In genomic region chr7:37225255-37226012, GRCh38 we compare ENCODE assay signal across 19 cellular contexts.
"Had no signal": no experiment of that assay in that cellular context is flagged by ENCODE, and none has a peak within 500 bp of the region (broad histone marks: within the 10 kb centered on the region; RNA-seq: fewer than 3 reads in every experiment).

No MANE protein-coding gene starts in this region.

- ATAC-seq: left colon; stimulated activated naive B cell treated with anti-CD40 and anti-IgM and Interleukin-4, amounts not matched to agents 10 μg/mL and 1 μg/mL and 100 μg/mL, for 72 hours; upper lobe of right lung had no signal

- H3K36me3 ChIP-seq: sigmoid colon had no signal

- H3K27me3 Mint-ChIP-seq: activated CD4-positive, alpha-beta memory T cell treated with anti-CD3 and anti-CD28 coated beads for 36 hours; central memory CD8-positive, alpha-beta T cell; stimulated activated naive B cell treated with anti-CD40 and anti-IgM and Interleukin-4, amounts not matched to agents 10 μg/mL and 1 μg/mL and 100 μg/mL, for 72 hours had no signal

- DNase-seq: activated CD4-positive, alpha-beta memory T cell treated with anti-CD3 and anti-CD28 coated beads for 36 hours; activated CD4-positive, CD25-positive, alpha-beta regulatory T cell treated with anti-CD3 and anti-CD28 coated beads, Interleukin-2, amount 50 U/mL, for 72 hours; activated naive CD4-positive, alpha-beta T cell; activated T-cell treated with anti-CD3 and anti-CD28 coated beads for 4 hours; aorta; effector CD4-positive, alpha-beta T cell; esophagus squamous epithelium; islet precursor cell; left colon; nephron progenitor cell; occipital lobe; posterior cingulate gyrus; sigmoid colon; stimulated activated CD4-positive, alpha-beta T cell treated with anti-CD3 and anti-CD28 coated beads, Interleukin-4, amount 100 ng/mL, for 4 hours; stimulated activated naive B cell treated with anti-CD40 and anti-IgM and Interleukin-4, amounts not matched to agents 10 μg/mL and 1 μg/mL and 100 μg/mL, for 72 hours; upper lobe of right lung had no signal

- H3K27ac Mint-ChIP-seq: activated CD4-positive, alpha-beta memory T cell treated with anti-CD3 and anti-CD28 coated beads for 36 hours; activated T-helper 1 cell treated with anti-CD3 and anti-CD28 coated beads, Interleukin-12 subunit alpha, Interleukin-12 subunit beta, Interleukin-2, Interleukin-4 antibody, amounts not matched to agents 30 ng/mL and 10 ng/mL and 1 ng/mL, durations not matched to agents 14 hours and 24 hours and 36 hours; nephron progenitor cell; stimulated activated naive B cell treated with anti-CD40 and anti-IgM and Interleukin-4, amounts not matched to agents 10 μg/mL and 1 μg/mL and 100 μg/mL, for 72 hours had no signal

- H3K4me3 ChIP-seq: coronary artery, esophagus squamous epithelium, sigmoid colon, upper lobe of right lung had no signal

- H3K9me3 Mint-ChIP-seq: activated CD4-positive, alpha-beta memory T cell treated with anti-CD3 and anti-CD28 coated beads for 36 hours; activated T-helper 1 cell treated with anti-CD3 and anti-CD28 coated beads, Interleukin-12 subunit alpha, Interleukin-12 subunit beta, Interleukin-2, Interleukin-4 antibody, amounts not matched to agents 30 ng/mL and 10 ng/mL and 1 ng/mL, durations not matched to agents 14 hours and 24 hours and 36 hours; central memory CD8-positive, alpha-beta T cell; nephron progenitor cell; stimulated activated naive B cell treated with anti-CD40 and anti-IgM and Interleukin-4, amounts not matched to agents 10 μg/mL and 1 μg/mL and 100 μg/mL, for 72 hours had no signal

- H3K27ac ChIP-seq: coronary artery, esophagus squamous epithelium, sigmoid colon, upper lobe of right lung had no signal

- H3K9me3 ChIP-seq: esophagus squamous epithelium, sigmoid colon, upper lobe of right lung had no signal

- H3K4me3 Mint-ChIP-seq: activated CD4-positive, alpha-beta memory T cell treated with anti-CD3 and anti-CD28 coated beads for 36 hours; activated T-helper 1 cell treated with anti-CD3 and anti-CD28 coated beads, Interleukin-12 subunit alpha, Interleukin-12 subunit beta, Interleukin-2, Interleukin-4 antibody, amounts not matched to agents 30 ng/mL and 10 ng/mL and 1 ng/mL, durations not matched to agents 14 hours and 24 hours and 36 hours; central memory CD8-positive, alpha-beta T cell; nephron progenitor cell; stimulated activated naive B cell treated with anti-CD40 and anti-IgM and Interleukin-4, amounts not matched to agents 10 μg/mL and 1 μg/mL and 100 μg/mL, for 72 hours had no signal
